Comparison of ENCODE assay signal across 9 cellular contexts in the genomic region with DNA sequence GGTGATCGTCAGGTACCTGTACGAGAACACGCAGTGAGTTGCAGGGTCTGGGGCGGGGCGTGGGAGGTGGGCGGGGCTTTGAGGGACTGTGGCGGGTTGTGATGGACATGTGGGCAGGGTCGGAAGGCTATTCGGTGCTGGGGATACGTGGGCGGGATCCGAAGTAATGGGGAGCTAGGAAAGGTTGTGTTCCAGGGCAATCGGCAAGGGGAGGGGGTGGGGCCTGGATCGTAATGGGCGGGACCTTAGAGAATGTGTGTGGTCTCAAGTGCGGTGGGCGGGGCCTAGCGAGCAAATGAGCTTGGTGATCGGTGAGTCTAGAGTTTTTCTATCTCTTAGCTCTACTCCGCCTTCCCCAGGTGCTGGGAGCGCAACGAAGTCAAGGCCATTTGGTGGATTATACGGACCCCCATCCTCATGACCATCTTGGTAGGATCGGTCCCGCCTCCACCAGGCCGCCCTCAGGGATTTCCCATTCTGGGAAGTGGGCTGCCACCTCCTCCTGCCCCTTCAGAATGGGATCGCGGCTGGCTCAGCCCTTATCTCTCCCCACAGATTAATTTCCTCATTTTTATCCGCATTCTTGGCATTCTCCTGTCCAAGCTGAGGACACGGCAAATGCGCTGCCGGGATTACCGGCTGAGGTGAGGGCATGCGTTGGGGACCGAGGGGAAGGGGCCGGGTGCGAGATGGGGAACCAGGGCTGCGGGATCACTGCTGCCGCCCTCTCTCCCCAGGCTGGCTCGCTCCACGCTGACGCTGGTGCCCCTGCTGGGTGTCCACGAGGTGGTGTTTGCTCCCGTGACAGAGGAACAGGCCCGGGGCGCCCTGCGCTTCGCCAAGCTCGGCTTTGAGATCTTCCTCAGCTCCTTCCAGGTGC. TPM values are rescaled to one million over a fixed set of nuclear protein-coding genes. Genes with fewer than 3 reads are reported as not detected.
DNase-seq lines count a peak whose midpoint lies in the region; TF ChIP-seq lines count a peak whose summit lies in the region.
"Had no signal": no experiment of that assay in that cellular context is flagged by ENCODE, and none has a peak within 500 bp of the region (broad histone marks: within the 10 kb centered on the region; RNA-seq: fewer than 3 reads in every experiment).

No MANE protein-coding gene starts in this region.

- no peak overlapping the region for H3K23ac ChIP-seq in H9 (ENCODE audit: insufficient read length, low read depth, low read length)

- H3K4me3 Mint-ChIP-seq in H9 (peak overlapping the region; percentile 67 to 87), nephron (peak overlapping the region; percentile 79 to 81 (median 80))
- H3K4me3 Mint-ChIP-seq in activated T-helper 1 cell treated with anti-CD3 and anti-CD28 coated beads, Interleukin-12 subunit alpha, Interleukin-12 subunit beta, Interleukin-2, Interleukin-4 antibody, amounts not matched to agents 30 ng/mL and 10 ng/mL and 1 ng/mL, durations not matched to agents 14 hours and 24 hours and 36 hours, result peak overlapping the region; percentile 79
- peak overlapping the region; percentile 70 for H3K4me3 Mint-ChIP-seq in stimulated activated naive CD8-positive, alpha-beta T cell treated with anti-CD3 and anti-CD28 coated beads, Interleukin-15, Interleukin-2, amounts not matched to agents 100 ng/mL and 50 ng/mL, for 24 hours

- H3K4me2 ChIP-seq in H9 (ENCODE audit: insufficient read depth, insufficient read length, low read length) (peak overlapping the region; percentile 61), fibroblast of lung (ENCODE audit: extremely low read depth, insufficient read depth, low read length) (peak overlapping the region; percentile 48)

- H3K36me3 Mint-ChIP-seq in H9 (ENCODE audit: insufficient read depth in 1 of 3, low read depth in 3 of 3), result no peaks in the 10 kb centered on the region; a peak in 1 of 7 replicates
- peaks cover 4% of the 10 kb centered on the region for H3K36me3 Mint-ChIP-seq in activated T-helper 1 cell treated with anti-CD3 and anti-CD28 coated beads, Interleukin-12 subunit alpha, Interleukin-12 subunit beta, Interleukin-2, Interleukin-4 antibody, amounts not matched to agents 30 ng/mL and 10 ng/mL and 1 ng/mL, durations not matched to agents 14 hours and 24 hours and 36 hours (ENCODE audit: low read depth)
- no peaks in the 10 kb centered on the region for H3K36me3 Mint-ChIP-seq in nephron (ENCODE audit: low read depth)
- no peaks in the 10 kb centered on the region for H3K36me3 Mint-ChIP-seq in stimulated activated naive CD8-positive, alpha-beta T cell treated with anti-CD3 and anti-CD28 coated beads, Interleukin-15, Interleukin-2, amounts not matched to agents 100 ng/mL and 50 ng/mL, for 24 hours (ENCODE audit: low read depth)

- H2BK12ac ChIP-seq in H9 (ENCODE audit: insufficient read length, low read depth, low read length), result no peak overlapping the region

- H3T11ph ChIP-seq in H9 (ENCODE audit: low read length), result no peak overlapping the region

- H3K18ac ChIP-seq in H9 (ENCODE audit: insufficient read length, low read depth, low read length), result no peak overlapping the region

- H2AFZ ChIP-seq in H9 (ENCODE audit: low read length) (no peak overlapping the region), fibroblast of lung (ENCODE audit: low read length) (no peak overlapping the region)

- no peak overlapping the region for H2BK5ac ChIP-seq in H9 (ENCODE audit: insufficient read length, low read length)

- H3K4me3 ChIP-seq in BE2C (ENCODE audit: low read depth, low read length) (peak overlapping the region; percentile 53), NT2/D1 (ENCODE audit: insufficient read length, low read depth) (peak overlapping the region; percentile 42), fibroblast of lung (replicated peaks in 1 of 4; ENCODE audit: control extremely low read depth in 1 of 4, insufficient read depth in 1 of 4, low read depth in 3 of 4, low read length in 4 of 4) (peak overlapping the region; percentile 7 to 34 (median 13))
- H3K4me3 ChIP-seq: HAP-1 had no signal

- no peak overlapping the region for H4K5ac ChIP-seq in H9 (ENCODE audit: insufficient read length, low read depth, low read length)

- H3K9me3 ChIP-seq in BE2C (no peaks in the 10 kb centered on the region), H9 (ENCODE audit: control insufficient read depth, low read depth, low read length) (no peaks in the 10 kb centered on the region), NT2/D1 (ENCODE audit: insufficient read depth, low read length) (no peaks in the 10 kb centered on the region), fibroblast of lung (ENCODE audit: control insufficient read depth, insufficient read depth, low read depth, low read length) (no peaks in the 10 kb centered on the region)
- H3K9me3 ChIP-seq: HAP-1 had no signal

- H3K23me2 ChIP-seq in H9 (ENCODE audit: insufficient read length, low read depth, low read length, poor library complexity, severe bottlenecking), result peaks cover 11% of the 10 kb centered on the region

- H3K9me3 Mint-ChIP-seq in H9, result no peaks in the 10 kb centered on the region
- no peaks in the 10 kb centered on the region for H3K9me3 Mint-ChIP-seq in activated T-helper 1 cell treated with anti-CD3 and anti-CD28 coated beads, Interleukin-12 subunit alpha, Interleukin-12 subunit beta, Interleukin-2, Interleukin-4 antibody, amounts not matched to agents 30 ng/mL and 10 ng/mL and 1 ng/mL, durations not matched to agents 14 hours and 24 hours and 36 hours
- no peaks in the 10 kb centered on the region for H3K9me3 Mint-ChIP-seq in nephron
- H3K9me3 Mint-ChIP-seq in stimulated activated naive CD8-positive, alpha-beta T cell treated with anti-CD3 and anti-CD28 coated beads, Interleukin-15, Interleukin-2, amounts not matched to agents 100 ng/mL and 50 ng/mL, for 24 hours, result no peaks in the 10 kb centered on the region

- H3K27me3 ChIP-seq in BE2C (peaks cover 4% of the 10 kb centered on the region; the same call in 1 of the 2 replicates), H9 (ENCODE audit: insufficient read depth, low read length) (no peaks in the 10 kb centered on the region), NT2/D1 (ENCODE audit: insufficient read depth, insufficient read length) (peaks cover 22% of the 10 kb centered on the region), fibroblast of lung (ENCODE audit: control insufficient read depth, insufficient read depth, low read length) (peaks cover 11% of the 10 kb centered on the region)

- TF ChIP-seq CTCF in BE2C (IDR thresholded peaks at IDR 0.05; ENCODE audit: low read depth, low read length) (no peak), H9 (conservative IDR thresholded peaks at IDR 0.05) (no peak), fibroblast of lung (conservative IDR thresholded peaks at IDR 0.05 in 1 of 2, IDR thresholded peaks at IDR 0.05 in 1 of 2; ENCODE audit: low read depth in 1 of 2, low read length in 2 of 2) (no peak), nephron (IDR thresholded peaks at IDR 0.05; ENCODE audit: unreplicated experiment in 3 of 3) (peak in 2 of 3 experiments; percentile 13 to 30)

- H3K9ac ChIP-seq in H9 (ENCODE audit: extremely low read depth, insufficient read length, low read length) (no peak overlapping the region), NT2/D1 (ENCODE audit: insufficient read length, low read depth) (peak overlapping the region; percentile 58), fibroblast of lung (ENCODE audit: insufficient read depth, low read length) (no peak overlapping the region)

- DNase-seq in BE2C, result peak; percentile 96
- peak; percentile 100 for DNase-seq in H9
- DNase-seq in NT2/D1 (ENCODE audit: low read depth, low spot score), result peak; percentile 92
- DNase-seq in activated T-helper 1 cell treated with anti-CD3 and anti-CD28 coated beads, Interleukin-12 subunit alpha, Interleukin-12 subunit beta, Interleukin-2, Interleukin-4 antibody, amounts not matched to agents 30 ng/mL and 10 ng/mL and 1 ng/mL, durations not matched to agents 14 hours and 24 hours and 36 hours (ENCODE audit: low spot score), result peak; percentile 69
- DNase-seq in fibroblast of lung (ENCODE audit: low read depth in 2 of 2), result peak; percentile 63 to 69
- no peak for DNase-seq in NK-92 treated with Interleukin-12 subunit alpha and Interleukin-12 subunit beta, amount 100 ng/mL, for 24 hours (lab: John Stamatoyannopoulos, UW)

- H3K56ac ChIP-seq in H9 (ENCODE audit: insufficient read length, low read depth, low read length), result no peak overlapping the region

- no peak overlapping the region for H2BK15ac ChIP-seq in H9 (ENCODE audit: low read depth, low read length)

- H3K27ac ChIP-seq in H9 (ENCODE audit: insufficient read length, low read depth, low read length) (no peak overlapping the region), fibroblast of lung (ENCODE audit: insufficient read depth, low read length) (no peak overlapping the region)

- no CpG with 5 or more reads among the region's 49 CpGs for WGBS in H9 (ENCODE audit: extremely low coverage, insufficient read length, low lambda C conversion rate)

- peaks cover 9 to 23% of the 10 kb centered on the region in 2 experiments for H3K4me1 Mint-ChIP-seq in H9
- peaks cover 17% of the 10 kb centered on the region for H3K4me1 Mint-ChIP-seq in activated T-helper 1 cell treated with anti-CD3 and anti-CD28 coated beads, Interleukin-12 subunit alpha, Interleukin-12 subunit beta, Interleukin-2, Interleukin-4 antibody, amounts not matched to agents 30 ng/mL and 10 ng/mL and 1 ng/mL, durations not matched to agents 14 hours and 24 hours and 36 hours (ENCODE audit: low read depth)
- no peaks in the 10 kb centered on the region for H3K4me1 Mint-ChIP-seq in nephron
- peaks cover 19% of the 10 kb centered on the region for H3K4me1 Mint-ChIP-seq in stimulated activated naive CD8-positive, alpha-beta T cell treated with anti-CD3 and anti-CD28 coated beads, Interleukin-15, Interleukin-2, amounts not matched to agents 100 ng/mL and 50 ng/mL, for 24 hours (ENCODE audit: low read depth)

- peak overlapping the region in 1 of 3 experiments; percentile 68; a peak in 1 of 7 replicates for H3K27ac Mint-ChIP-seq in H9
- H3K27ac Mint-ChIP-seq in activated T-helper 1 cell treated with anti-CD3 and anti-CD28 coated beads, Interleukin-12 subunit alpha, Interleukin-12 subunit beta, Interleukin-2, Interleukin-4 antibody, amounts not matched to agents 30 ng/mL and 10 ng/mL and 1 ng/mL, durations not matched to agents 14 hours and 24 hours and 36 hours, result peak overlapping the region; percentile 46
- H3K27ac Mint-ChIP-seq in nephron, result peak overlapping the region in 1 of 3 experiments; percentile 49
- no peak overlapping the region for H3K27ac Mint-ChIP-seq in stimulated activated naive CD8-positive, alpha-beta T cell treated with anti-CD3 and anti-CD28 coated beads, Interleukin-15, Interleukin-2, amounts not matched to agents 100 ng/mL and 50 ng/mL, for 24 hours

- no peaks in the 10 kb centered on the region for H3K36me3 ChIP-seq in BE2C
- H3K36me3 ChIP-seq in NT2/D1 (ENCODE audit: insufficient read depth, insufficient read length, low read length), result no peaks in the 10 kb centered on the region
- no peaks in the 10 kb centered on the region for H3K36me3 ChIP-seq in fibroblast of lung (ENCODE audit: control insufficient read depth, insufficient read depth, low read length)

- no peaks in the 10 kb centered on the region for H3K79me1 ChIP-seq in H9 (ENCODE audit: insufficient read depth, low read depth, low read length, poor library complexity, severe bottlenecking)

- no peak overlapping the region for H2AK5ac ChIP-seq in H9 (ENCODE audit: insufficient read length, low read length)

- no peak overlapping the region for H2BK120ac ChIP-seq in H9 (ENCODE audit: low read depth, low read length, poor library complexity, severe bottlenecking)

- no peaks in the 10 kb centered on the region for H3K4me1 ChIP-seq in BE2C
- H3K4me1 ChIP-seq in H9 (ENCODE audit: insufficient read depth, low read length), result no peaks in the 10 kb centered on the region
- peaks cover 4% of the 10 kb centered on the region for H3K4me1 ChIP-seq in NT2/D1 (ENCODE audit: insufficient read depth, insufficient read length)
- H3K4me1 ChIP-seq in fibroblast of lung (ENCODE audit: control insufficient read depth, extremely low read depth, insufficient read depth, low read length), result peaks cover 4% of the 10 kb centered on the region
- H3K4me1 ChIP-seq: HAP-1 had no signal

- H3K79me2 ChIP-seq in H9 (ENCODE audit: insufficient read depth, low read length), result no peaks in the 10 kb centered on the region
- no peaks in the 10 kb centered on the region for H3K79me2 ChIP-seq in fibroblast of lung (ENCODE audit: control insufficient read depth, insufficient read depth, low read length)

- no peak overlapping the region for H4K8ac ChIP-seq in H9 (replicated peaks; ENCODE audit: insufficient read length, low read depth, low read length)

- peaks cover 58% of the 10 kb centered on the region for H3K27me3 Mint-ChIP-seq in H9 (ENCODE audit: low read depth)
- peaks cover 5% of the 10 kb centered on the region for H3K27me3 Mint-ChIP-seq in activated T-helper 1 cell treated with anti-CD3 and anti-CD28 coated beads, Interleukin-12 subunit alpha, Interleukin-12 subunit beta, Interleukin-2, Interleukin-4 antibody, amounts not matched to agents 30 ng/mL and 10 ng/mL and 1 ng/mL, durations not matched to agents 14 hours and 24 hours and 36 hours (ENCODE audit: insufficient read depth)
- peaks cover 75% of the 10 kb centered on the region for H3K27me3 Mint-ChIP-seq in nephron (ENCODE audit: low read depth)
- peaks cover 8% of the 10 kb centered on the region for H3K27me3 Mint-ChIP-seq in stimulated activated naive CD8-positive, alpha-beta T cell treated with anti-CD3 and anti-CD28 coated beads, Interleukin-15, Interleukin-2, amounts not matched to agents 100 ng/mL and 50 ng/mL, for 24 hours

- no peak overlapping the region for H2BK20ac ChIP-seq in H9 (ENCODE audit: low read depth, low read length, poor library complexity, severe bottlenecking)

- intact Hi-C loops in activated T-helper 1 cell treated with anti-CD3 and anti-CD28 coated beads, Interleukin-12 subunit alpha, Interleukin-12 subunit beta, Interleukin-2, Interleukin-4 antibody, amounts not matched to agents 30 ng/mL and 10 ng/mL and 1 ng/mL, durations not matched to agents 14 hours and 24 hours and 36 hours (cut with micrococcal nuclease), result loop anchor here (1.0 kb wide), 3 partner anchors 9 to 31 kb away; a partner anchor contains a TSS

- no peak overlapping the region for H4K91ac ChIP-seq in H9 (ENCODE audit: insufficient read length, low read depth, low read length)

- H3K14ac ChIP-seq in H9 (ENCODE audit: insufficient read depth, low read length), result no peak overlapping the region

- H4K20me1 ChIP-seq in H9 (ENCODE audit: control insufficient read depth, insufficient read depth, insufficient read length) (no peaks in the 10 kb centered on the region), fibroblast of lung (ENCODE audit: control insufficient read depth, extremely low read depth, insufficient read depth, low read length) (no peaks in the 10 kb centered on the region)

- H3K4ac ChIP-seq in H9 (ENCODE audit: low read depth, low read length), result no peak overlapping the region

RNA-seq across cellular contexts. Expression of a gene that starts 9.6 kb away (rescaled TPM):
- polyA plus RNA-seq in BE2C (2012; ENCODE audit: insufficient read depth, insufficient read length, low read depth), result 1.2 TPM
- total RNA-seq in H9 (2021) (0.55 and 0.61 TPM in 2 replicates), fibroblast of lung (not detected in 2 replicates)
- total RNA-seq in activated T-helper 1 cell treated with anti-CD3 and anti-CD28 coated beads, Interleukin-12 subunit alpha, Interleukin-12 subunit beta, Interleukin-2, Interleukin-4 antibody, amounts not matched to agents 30 ng/mL and 10 ng/mL and 1 ng/mL, durations not matched to agents 14 hours and 24 hours and 36 hours, result 4.3 and 6.1 TPM in 2 replicates
- polyA plus RNA-seq in fibroblast of lung, result 0.05 and 0.25 TPM in 2 replicates
- polyA plus RNA-seq in fibroblast of lung (2012), result 0.05 and 0.15 TPM in 2 replicates
- not detected in 2 replicates for polyA minus RNA-seq in fibroblast of lung (ENCODE audit: low replicate concordance)

RNA-seq across cellular contexts. Expression of a gene that starts 14.2 kb away (rescaled TPM):
- polyA plus RNA-seq in BE2C (2012; ENCODE audit: insufficient read depth, insufficient read length, low read depth), result 1,335 TPM
- total RNA-seq in H9 (2021), result 793 and 808 TPM in 2 replicates
- 757 and 760 TPM in 2 replicates for total RNA-seq in activated T-helper 1 cell treated with anti-CD3 and anti-CD28 coated beads, Interleukin-12 subunit alpha, Interleukin-12 subunit beta, Interleukin-2, Interleukin-4 antibody, amounts not matched to agents 30 ng/mL and 10 ng/mL and 1 ng/mL, durations not matched to agents 14 hours and 24 hours and 36 hours
- 361 and 362 TPM in 2 replicates for total RNA-seq in fibroblast of lung
- polyA plus RNA-seq in fibroblast of lung, result 440 and 635 TPM in 2 replicates
- 700 and 741 TPM in 2 replicates for polyA plus RNA-seq in fibroblast of lung (2012)
- polyA minus RNA-seq in fibroblast of lung (ENCODE audit: low replicate concordance), result 180 and 223 TPM in 2 replicates

RNA-seq across cellular contexts. Expression of a gene that starts 14.9 kb away (rescaled TPM):
- 4.4 TPM for polyA plus RNA-seq in BE2C (2012; ENCODE audit: insufficient read depth, insufficient read length, low read depth)
- total RNA-seq in H9 (2021) (13.7 and 14.1 TPM in 2 replicates), fibroblast of lung (4.9 and 9.4 TPM in 2 replicates)
- total RNA-seq in activated T-helper 1 cell treated with anti-CD3 and anti-CD28 coated beads, Interleukin-12 subunit alpha, Interleukin-12 subunit beta, Interleukin-2, Interleukin-4 antibody, amounts not matched to agents 30 ng/mL and 10 ng/mL and 1 ng/mL, durations not matched to agents 14 hours and 24 hours and 36 hours, result 13.7 and 18.0 TPM in 2 replicates
- 4.6 and 5.8 TPM in 2 replicates for polyA plus RNA-seq in fibroblast of lung
- polyA plus RNA-seq in fibroblast of lung (2012), result 8.9 and 9.8 TPM in 2 replicates
- polyA minus RNA-seq in fibroblast of lung (ENCODE audit: low replicate concordance), result 21.3 and 34.2 TPM in 2 replicates

RNA-seq across cellular contexts. Expression of a gene that starts 38.4 kb away (rescaled TPM):
- 25.9 TPM for polyA plus RNA-seq in BE2C (2012; ENCODE audit: insufficient read depth, insufficient read length, low read depth)
- total RNA-seq in H9 (2021) (19.1 and 22.6 TPM in 2 replicates), fibroblast of lung (34.7 and 69.9 TPM in 2 replicates)
- 148 and 152 TPM in 2 replicates for total RNA-seq in activated T-helper 1 cell treated with anti-CD3 and anti-CD28 coated beads, Interleukin-12 subunit alpha, Interleukin-12 subunit beta, Interleukin-2, Interleukin-4 antibody, amounts not matched to agents 30 ng/mL and 10 ng/mL and 1 ng/mL, durations not matched to agents 14 hours and 24 hours and 36 hours
- polyA plus RNA-seq in fibroblast of lung, result 11.0 and 11.2 TPM in 2 replicates
- polyA plus RNA-seq in fibroblast of lung (2012), result 20.1 and 23.8 TPM in 2 replicates
- polyA minus RNA-seq in fibroblast of lung (ENCODE audit: low replicate concordance), result 46.3 and 99.1 TPM in 2 replicates

RNA-seq across cellular contexts. Expression of a gene that starts 53.1 kb away (rescaled TPM):
- 10.9 TPM for polyA plus RNA-seq in BE2C (2012; ENCODE audit: insufficient read depth, insufficient read length, low read depth)
- total RNA-seq in H9 (2021) (43.6 and 43.9 TPM in 2 replicates), fibroblast of lung (3.1 and 3.3 TPM in 2 replicates)
- total RNA-seq in activated T-helper 1 cell treated with anti-CD3 and anti-CD28 coated beads, Interleukin-12 subunit alpha, Interleukin-12 subunit beta, Interleukin-2, Interleukin-4 antibody, amounts not matched to agents 30 ng/mL and 10 ng/mL and 1 ng/mL, durations not matched to agents 14 hours and 24 hours and 36 hours, result 35.1 and 35.4 TPM in 2 replicates
- 1.6 and 2.0 TPM in 2 replicates for polyA plus RNA-seq in fibroblast of lung
- polyA plus RNA-seq in fibroblast of lung (2012), result 4.3 and 4.5 TPM in 2 replicates
- polyA minus RNA-seq in fibroblast of lung (ENCODE audit: low replicate concordance), result 1.3 and 1.6 TPM in 2 replicates

Comparison
In these comparisons a context has a peak if more than half of its experiments do, and no peak if none do; other contexts are left out.
1. CTCF ChIP-seq: peak in nephron (2 of 3); none in BE2C (single experiment), H9 (single experiment) and fibroblast of lung (0 of 2).
2. Peak in every context shown above with its lines, with median percentiles within 50 percentile points of each other: H3K4me3 ChIP-seq and H3K4me3 Mint-ChIP-seq.